19 cellular contexts compared by ENCODE assay signal in the genomic region with DNA sequence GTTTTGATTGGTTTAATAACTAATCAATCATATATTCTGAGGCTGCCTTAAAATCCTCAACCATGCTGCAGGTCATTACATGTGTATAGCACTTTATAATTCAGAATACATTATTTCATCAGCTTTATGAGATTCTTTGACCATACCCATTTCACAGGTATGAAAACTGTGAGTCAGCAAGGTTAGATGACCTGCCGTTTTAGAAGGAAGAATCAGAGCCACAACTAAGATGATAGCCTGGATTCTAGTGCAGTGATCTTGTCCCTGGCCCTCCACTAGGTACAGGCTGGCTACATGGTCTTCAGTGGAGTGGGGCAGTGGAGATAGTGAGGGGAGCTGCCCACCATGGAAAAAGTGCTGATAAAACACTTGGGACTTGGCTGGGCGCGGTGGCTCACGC.
"Had no signal": no experiment of that assay in that cellular context is flagged by ENCODE, and none has a peak within 500 bp of the region (broad histone marks: within the 10 kb centered on the region; RNA-seq: fewer than 3 reads in every experiment).

No MANE protein-coding gene starts in this region.

- H3K27me3 ChIP-seq: esophagus squamous epithelium, suprapubic skin had no signal

- H3K36me3 Mint-ChIP-seq: activated naive CD8-positive, alpha-beta T cell treated with anti-CD3 and anti-CD28 coated beads for 36 hours; type B pancreatic cell had no signal

- H3K36me3 ChIP-seq: esophagus squamous epithelium, suprapubic skin, WERI-Rb-1 had no signal

- H3K4me3 Mint-ChIP-seq: activated CD4-positive, alpha-beta memory T cell treated with anti-CD3 and anti-CD28 coated beads, Interleukin-2, amount 10 ng/mL, durations not matched to agents 7 days and 5 days; activated CD8-positive, alpha-beta memory T cell treated with anti-CD3 and anti-CD28 coated beads, Interleukin-2, amount 10 ng/mL, durations not matched to agents 7 days and 5 days; activated naive CD8-positive, alpha-beta T cell treated with anti-CD3 and anti-CD28 coated beads for 36 hours; activated T-helper 17 cell treated with anti-CD3 and anti-CD28 coated beads, Interleukin-2, amount 50 U/mL, for 72 hours had no signal

- H3K27me3 Mint-ChIP-seq: activated naive CD8-positive, alpha-beta T cell treated with anti-CD3 and anti-CD28 coated beads for 36 hours; activated T-helper 17 cell treated with anti-CD3 and anti-CD28 coated beads, Interleukin-2, amount 50 U/mL, for 72 hours; type B pancreatic cell had no signal

- DNase-seq: activated CD4-positive, alpha-beta memory T cell treated with anti-CD3 and anti-CD28 coated beads, Interleukin-2, amount 10 ng/mL, durations not matched to agents 7 days and 5 days; activated CD4-positive, alpha-beta T cell treated with anti-CD3 and anti-CD28 coated beads for 4 hours; activated CD8-positive, alpha-beta memory T cell treated with anti-CD3 and anti-CD28 coated beads, Interleukin-2, amount 10 ng/mL, durations not matched to agents 7 days and 5 days; activated naive CD4-positive, alpha-beta T cell; activated naive CD8-positive, alpha-beta T cell treated with anti-CD3 and anti-CD28 coated beads for 36 hours; amniotic stem cell; dermis blood vessel endothelial cell; effector memory CD4-positive, alpha-beta T cell; esophagus squamous epithelium; occipital lobe; retina; stimulated activated CD4-positive, alpha-beta T cell treated with anti-CD3 and anti-CD28 coated beads, Interleukin-1b, Interleukin-23, amount 100 ng/mL, for 48 hours; stimulated activated CD8-positive, alpha-beta memory T cell treated with anti-CD3 and anti-CD28 coated beads, Interleukin-4, amount 100 ng/mL, for 48 hours; stimulated activated naive CD8-positive, alpha-beta T cell treated with anti-CD3 and anti-CD28 coated beads, Interleukin-15, Interleukin-2, amounts not matched to agents 100 U/mL and 50 U/mL, for 24 hours; T-helper 2 cell; WERI-Rb-1 had no signal

- H3K27ac Mint-ChIP-seq: activated CD4-positive, alpha-beta memory T cell treated with anti-CD3 and anti-CD28 coated beads, Interleukin-2, amount 10 ng/mL, durations not matched to agents 7 days and 5 days; activated CD8-positive, alpha-beta memory T cell treated with anti-CD3 and anti-CD28 coated beads, Interleukin-2, amount 10 ng/mL, durations not matched to agents 7 days and 5 days; activated naive CD8-positive, alpha-beta T cell treated with anti-CD3 and anti-CD28 coated beads for 36 hours; activated T-helper 17 cell treated with anti-CD3 and anti-CD28 coated beads, Interleukin-2, amount 50 U/mL, for 72 hours had no signal

- H3K9me3 Mint-ChIP-seq: activated T-helper 17 cell treated with anti-CD3 and anti-CD28 coated beads, Interleukin-2, amount 50 U/mL, for 72 hours had no signal

- H3K27ac ChIP-seq: esophagus squamous epithelium, suprapubic skin, WERI-Rb-1 had no signal

- H3K4me3 ChIP-seq: esophagus squamous epithelium, suprapubic skin had no signal

- ATAC-seq: activated CD8-positive, alpha-beta memory T cell treated with anti-CD3 and anti-CD28 coated beads, Interleukin-2, amount 10 ng/mL, durations not matched to agents 7 days and 5 days; activated T-helper 17 cell treated with anti-CD3 and anti-CD28 coated beads, Interleukin-2, amount 50 U/mL, for 72 hours; stimulated activated naive CD8-positive, alpha-beta T cell treated with anti-CD3 and anti-CD28 coated beads, Interleukin-15, Interleukin-2, amounts not matched to agents 100 U/mL and 50 U/mL, for 24 hours had no signal

- H3K9me3 ChIP-seq: suprapubic skin had no signal
